ENCODE assay signal across 1 cellular context in the genomic region with DNA sequence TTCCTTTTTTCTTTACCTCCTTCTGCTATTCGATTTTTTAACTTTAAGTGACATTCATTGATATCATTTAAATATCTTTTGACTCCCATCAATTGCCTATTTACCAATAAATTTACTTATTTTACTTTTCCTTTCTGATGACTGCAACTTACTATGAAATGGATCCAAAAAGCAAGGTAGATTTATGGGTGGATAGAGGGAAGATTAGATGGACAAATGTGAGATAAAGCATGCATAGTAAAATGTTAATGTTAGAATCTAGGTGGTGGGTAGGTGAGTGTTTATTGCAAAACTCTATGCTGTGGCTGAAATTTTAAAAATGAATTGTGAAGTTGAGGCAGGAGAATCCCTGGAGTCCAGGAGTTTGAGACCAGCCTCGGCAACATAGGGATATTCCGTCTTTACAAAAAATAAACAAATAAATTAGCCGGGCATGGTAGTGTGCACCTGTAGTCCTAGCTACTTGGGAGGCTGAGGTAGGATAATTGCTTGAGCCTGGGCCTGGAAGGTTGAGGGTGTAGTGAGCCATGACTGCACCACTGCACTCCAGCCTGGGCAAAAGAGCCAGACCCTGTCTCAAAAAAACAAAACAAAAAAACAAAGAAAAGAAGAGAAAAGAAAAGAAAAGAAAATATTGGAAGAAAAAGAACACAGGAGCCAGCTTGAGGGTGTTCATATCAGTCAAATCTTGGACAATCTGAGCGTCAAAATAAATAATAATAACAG.
TF ChIP-seq lines count a peak whose summit lies in the region.

No MANE protein-coding gene starts in this region.

TF ChIP-seq in K562, 482 proteins besides CTCF, POLR2A, EP300 and RAD21 (continues in another document):
- TF ChIP-seq MAFG (tag; conservative IDR thresholded peaks at IDR 0.05): 0 out of 2 replicates have a peak, but pooled peaks have one; percentile 0
- TF ChIP-seq, protein P1, sequence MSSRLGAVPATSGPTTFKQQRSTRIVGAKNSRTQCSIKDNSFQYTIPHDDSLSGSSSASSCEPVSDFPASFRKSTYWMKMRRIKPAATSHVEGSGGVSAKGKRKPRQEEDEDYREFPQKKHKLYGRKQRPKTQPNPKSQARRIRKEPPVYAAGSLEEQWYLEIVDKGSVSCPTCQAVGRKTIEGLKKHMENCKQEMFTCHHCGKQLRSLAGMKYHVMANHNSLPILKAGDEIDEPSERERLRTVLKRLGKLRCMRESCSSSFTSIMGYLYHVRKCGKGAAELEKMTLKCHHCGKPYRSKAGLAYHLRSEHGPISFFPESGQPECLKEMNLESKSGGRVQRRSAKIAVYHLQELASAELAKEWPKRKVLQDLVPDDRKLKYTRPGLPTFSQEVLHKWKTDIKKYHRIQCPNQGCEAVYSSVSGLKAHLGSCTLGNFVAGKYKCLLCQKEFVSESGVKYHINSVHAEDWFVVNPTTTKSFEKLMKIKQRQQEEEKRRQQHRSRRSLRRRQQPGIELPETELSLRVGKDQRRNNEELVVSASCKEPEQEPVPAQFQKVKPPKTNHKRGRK (tag; IDR thresholded peaks at IDR 0.05): peak; percentile 79; the same call in 1 of the 2 replicates
- no peak for TF ChIP-seq FIP1L1 (IDR thresholded peaks at IDR 0.05; ENCODE audit: low read depth, low read length, poor library complexity, severe bottlenecking)
- peak; percentile 20; the same call in 1 of the 2 replicates for TF ChIP-seq MIER1 (IDR thresholded peaks at IDR 0.05; ENCODE audit: low read depth)
- TF ChIP-seq, protein P2, sequence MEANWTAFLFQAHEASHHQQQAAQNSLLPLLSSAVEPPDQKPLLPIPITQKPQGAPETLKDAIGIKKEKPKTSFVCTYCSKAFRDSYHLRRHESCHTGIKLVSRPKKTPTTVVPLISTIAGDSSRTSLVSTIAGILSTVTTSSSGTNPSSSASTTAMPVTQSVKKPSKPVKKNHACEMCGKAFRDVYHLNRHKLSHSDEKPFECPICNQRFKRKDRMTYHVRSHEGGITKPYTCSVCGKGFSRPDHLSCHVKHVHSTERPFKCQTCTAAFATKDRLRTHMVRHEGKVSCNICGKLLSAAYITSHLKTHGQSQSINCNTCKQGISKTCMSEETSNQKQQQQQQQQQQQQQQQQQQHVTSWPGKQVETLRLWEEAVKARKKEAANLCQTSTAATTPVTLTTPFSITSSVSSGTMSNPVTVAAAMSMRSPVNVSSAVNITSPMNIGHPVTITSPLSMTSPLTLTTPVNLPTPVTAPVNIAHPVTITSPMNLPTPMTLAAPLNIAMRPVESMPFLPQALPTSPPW (CRISPR knock-in tag; IDR thresholded peaks at IDR 0.05): 0 out of 2 replicates have a peak, but pooled peaks have one; percentile 18
- TF ChIP-seq HMG20B (CRISPR knock-in tag; IDR thresholded peaks at IDR 0.05): no peak
- TF ChIP-seq, protein P3, sequence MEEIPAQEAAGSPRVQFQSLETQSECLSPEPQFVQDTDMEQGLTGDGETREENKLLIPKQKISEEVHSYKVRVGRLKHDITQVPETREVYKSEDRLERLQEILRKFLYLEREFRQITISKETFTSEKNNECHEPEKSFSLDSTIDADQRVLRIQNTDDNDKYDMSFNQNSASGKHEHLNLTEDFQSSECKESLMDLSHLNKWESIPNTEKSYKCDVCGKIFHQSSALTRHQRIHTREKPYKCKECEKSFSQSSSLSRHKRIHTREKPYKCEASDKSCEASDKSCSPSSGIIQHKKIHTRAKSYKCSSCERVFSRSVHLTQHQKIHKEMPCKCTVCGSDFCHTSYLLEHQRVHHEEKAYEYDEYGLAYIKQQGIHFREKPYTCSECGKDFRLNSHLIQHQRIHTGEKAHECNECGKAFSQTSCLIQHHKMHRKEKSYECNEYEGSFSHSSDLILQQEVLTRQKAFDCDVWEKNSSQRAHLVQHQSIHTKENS (CRISPR knock-in tag; IDR thresholded peaks at IDR 0.05): no peak; the same call in 1 of the 2 replicates
- TF ChIP-seq, protein P4, sequence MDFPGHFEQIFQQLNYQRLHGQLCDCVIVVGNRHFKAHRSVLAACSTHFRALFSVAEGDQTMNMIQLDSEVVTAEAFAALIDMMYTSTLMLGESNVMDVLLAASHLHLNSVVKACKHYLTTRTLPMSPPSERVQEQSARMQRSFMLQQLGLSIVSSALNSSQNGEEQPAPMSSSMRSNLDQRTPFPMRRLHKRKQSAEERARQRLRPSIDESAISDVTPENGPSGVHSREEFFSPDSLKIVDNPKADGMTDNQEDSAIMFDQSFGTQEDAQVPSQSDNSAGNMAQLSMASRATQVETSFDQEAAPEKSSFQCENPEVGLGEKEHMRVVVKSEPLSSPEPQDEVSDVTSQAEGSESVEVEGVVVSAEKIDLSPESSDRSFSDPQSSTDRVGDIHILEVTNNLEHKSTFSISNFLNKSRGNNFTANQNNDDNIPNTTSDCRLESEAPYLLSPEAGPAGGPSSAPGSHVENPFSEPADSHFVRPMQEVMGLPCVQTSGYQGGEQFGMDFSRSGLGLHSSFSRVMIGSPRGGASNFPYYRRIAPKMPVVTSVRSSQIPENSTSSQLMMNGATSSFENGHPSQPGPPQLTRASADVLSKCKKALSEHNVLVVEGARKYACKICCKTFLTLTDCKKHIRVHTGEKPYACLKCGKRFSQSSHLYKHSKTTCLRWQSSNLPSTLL (IDR thresholded peaks at IDR 0.05): 0 out of 2 replicates have a peak, but pooled peaks have one; percentile 18
- TF ChIP-seq, protein P5, sequence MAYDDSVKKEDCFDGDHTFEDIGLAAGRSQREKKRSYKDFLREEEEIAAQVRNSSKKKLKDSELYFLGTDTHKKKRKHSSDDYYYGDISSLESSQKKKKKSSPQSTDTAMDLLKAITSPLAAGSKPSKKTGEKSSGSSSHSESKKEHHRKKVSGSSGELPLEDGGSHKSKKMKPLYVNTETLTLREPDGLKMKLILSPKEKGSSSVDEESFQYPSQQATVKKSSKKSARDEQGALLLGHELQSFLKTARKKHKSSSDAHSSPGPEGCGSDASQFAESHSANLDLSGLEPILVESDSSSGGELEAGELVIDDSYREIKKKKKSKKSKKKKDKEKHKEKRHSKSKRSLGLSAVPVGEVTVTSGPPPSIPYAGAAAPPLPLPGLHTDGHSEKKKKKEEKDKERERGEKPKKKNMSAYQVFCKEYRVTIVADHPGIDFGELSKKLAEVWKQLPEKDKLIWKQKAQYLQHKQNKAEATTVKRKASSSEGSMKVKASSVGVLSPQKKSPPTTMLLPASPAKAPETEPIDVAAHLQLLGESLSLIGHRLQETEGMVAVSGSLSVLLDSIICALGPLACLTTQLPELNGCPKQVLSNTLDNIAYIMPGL (CRISPR knock-in tag; IDR thresholded peaks at IDR 0.05): no peak
- TF ChIP-seq ZNF224 (CRISPR knock-in tag; IDR thresholded peaks at IDR 0.05): no peak
- peak; percentile 70; the same call in 1 of the 2 replicates for TF ChIP-seq FOSL1 (tag; conservative IDR thresholded peaks at IDR 0.05)
- TF ChIP-seq PTRF (tag; IDR thresholded peaks at IDR 0.05): peak; percentile 35; the same call in 1 of the 2 replicates
- TF ChIP-seq, protein P6, sequence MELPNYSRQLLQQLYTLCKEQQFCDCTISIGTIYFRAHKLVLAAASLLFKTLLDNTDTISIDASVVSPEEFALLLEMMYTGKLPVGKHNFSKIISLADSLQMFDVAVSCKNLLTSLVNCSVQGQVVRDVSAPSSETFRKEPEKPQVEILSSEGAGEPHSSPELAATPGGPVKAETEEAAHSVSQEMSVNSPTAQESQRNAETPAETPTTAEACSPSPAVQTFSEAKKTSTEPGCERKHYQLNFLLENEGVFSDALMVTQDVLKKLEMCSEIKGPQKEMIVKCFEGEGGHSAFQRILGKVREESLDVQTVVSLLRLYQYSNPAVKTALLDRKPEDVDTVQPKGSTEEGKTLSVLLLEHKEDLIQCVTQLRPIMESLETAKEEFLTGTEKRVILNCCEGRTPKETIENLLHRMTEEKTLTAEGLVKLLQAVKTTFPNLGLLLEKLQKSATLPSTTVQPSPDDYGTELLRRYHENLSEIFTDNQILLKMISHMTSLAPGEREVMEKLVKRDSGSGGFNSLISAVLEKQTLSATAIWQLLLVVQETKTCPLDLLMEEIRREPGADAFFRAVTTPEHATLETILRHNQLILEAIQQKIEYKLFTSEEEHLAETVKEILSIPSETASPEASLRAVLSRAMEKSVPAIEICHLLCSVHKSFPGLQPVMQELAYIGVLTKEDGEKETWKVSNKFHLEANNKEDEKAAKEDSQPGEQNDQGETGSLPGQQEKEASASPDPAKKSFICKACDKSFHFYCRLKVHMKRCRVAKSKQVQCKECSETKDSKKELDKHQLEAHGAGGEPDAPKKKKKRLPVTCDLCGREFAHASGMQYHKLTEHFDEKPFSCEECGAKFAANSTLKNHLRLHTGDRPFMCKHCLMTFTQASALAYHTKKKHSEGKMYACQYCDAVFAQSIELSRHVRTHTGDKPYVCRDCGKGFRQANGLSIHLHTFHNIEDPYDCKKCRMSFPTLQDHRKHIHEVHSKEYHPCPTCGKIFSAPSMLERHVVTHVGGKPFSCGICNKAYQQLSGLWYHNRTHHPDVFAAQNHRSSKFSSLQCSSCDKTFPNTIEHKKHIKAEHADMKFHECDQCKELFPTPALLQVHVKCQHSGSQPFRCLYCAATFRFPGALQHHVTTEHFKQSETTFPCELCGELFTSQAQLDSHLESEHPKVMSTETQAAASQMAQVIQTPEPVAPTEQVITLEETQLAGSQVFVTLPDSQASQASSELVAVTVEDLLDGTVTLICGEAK (IDR thresholded peaks at IDR 0.05): 0 out of 2 replicates have a peak, but pooled peaks have one; percentile 65
- TF ChIP-seq, protein P6 (CRISPR knock-in tag; IDR thresholded peaks at IDR 0.05): no peak
- TF ChIP-seq ASH1L (IDR thresholded peaks at IDR 0.05; ENCODE audit: borderline replicate concordance, low read depth, partially characterized antibody): peak; percentile 44
- no peak for TF ChIP-seq EHMT2 (IDR thresholded peaks at IDR 0.05)
- TF ChIP-seq RAD51 (IDR thresholded peaks at IDR 0.05; ENCODE audit: borderline replicate concordance, low read depth): no peak
- TF ChIP-seq, protein P7, sequence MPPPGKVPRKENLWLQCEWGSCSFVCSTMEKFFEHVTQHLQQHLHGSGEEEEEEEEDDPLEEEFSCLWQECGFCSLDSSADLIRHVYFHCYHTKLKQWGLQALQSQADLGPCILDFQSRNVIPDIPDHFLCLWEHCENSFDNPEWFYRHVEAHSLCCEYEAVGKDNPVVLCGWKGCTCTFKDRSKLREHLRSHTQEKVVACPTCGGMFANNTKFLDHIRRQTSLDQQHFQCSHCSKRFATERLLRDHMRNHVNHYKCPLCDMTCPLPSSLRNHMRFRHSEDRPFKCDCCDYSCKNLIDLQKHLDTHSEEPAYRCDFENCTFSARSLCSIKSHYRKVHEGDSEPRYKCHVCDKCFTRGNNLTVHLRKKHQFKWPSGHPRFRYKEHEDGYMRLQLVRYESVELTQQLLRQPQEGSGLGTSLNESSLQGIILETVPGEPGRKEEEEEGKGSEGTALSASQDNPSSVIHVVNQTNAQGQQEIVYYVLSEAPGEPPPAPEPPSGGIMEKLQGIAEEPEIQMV (tag; conservative IDR thresholded peaks at IDR 0.05; ENCODE audit: low read depth): peak; percentile 68; the same call in 1 of the 2 replicates
